ENCODE assay signal across 16 cellular contexts in the genomic region with DNA sequence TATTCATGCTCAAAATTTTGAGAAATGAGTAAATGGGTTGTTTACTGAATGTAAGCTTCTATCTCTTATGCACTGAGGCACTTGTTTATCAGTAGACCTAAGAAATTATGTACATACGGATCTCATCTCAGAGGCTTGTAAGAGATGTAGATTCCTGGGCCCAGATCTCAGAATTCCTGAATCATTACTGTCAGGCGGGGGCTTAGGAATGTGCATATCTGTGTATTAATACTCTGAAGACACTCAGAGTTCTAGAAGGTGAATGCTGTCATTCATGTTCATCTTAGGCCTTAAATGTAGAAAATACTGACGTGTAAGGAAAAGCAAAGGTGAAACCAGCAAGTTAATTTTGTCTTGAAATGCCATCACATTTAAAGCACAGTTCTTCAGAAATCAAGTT.
DNase-seq lines count a peak whose midpoint lies in the region; ATAC-seq, FAIRE-seq and TF ChIP-seq lines count a peak whose summit lies in the region.
"Had no signal": no experiment of that assay in that cellular context is flagged by ENCODE, and none has a peak within 500 bp of the region (broad histone marks: within the 10 kb centered on the region; RNA-seq: fewer than 3 reads in every experiment).

No MANE protein-coding gene starts in this region.

- DNase-seq in EL (peak; percentile 82), RWPE2 (ENCODE audit: low spot score) (no peak), fibroblast of mammary gland (ENCODE audit: low read depth) (peak; percentile 38), psoas muscle (no peak), NCI-H510A treated with DMSO at 0.1 percent for 48 hours (lab: John Stamatoyannopoulos, UW) (no peak), pancreas (no peak), NCI-H2227 (lab: John Stamatoyannopoulos, UW; ENCODE audit: unreplicated experiment) (no peak), SHP77 (lab: John Stamatoyannopoulos, UW) (no peak)
- DNase-seq: activated T-cell treated with anti-CD3 and anti-CD28 coated beads, Interleukin-2, amount 50 U/mL, for 1 hour; anterior cingulate cortex; heart right ventricle; KBM-7; NCI-H1930; NK-92 treated with Interleukin-12 subunit alpha and Interleukin-12 subunit beta, amount 100 ng/mL, for 24 hours had no signal

- H3K27me3 ChIP-seq in RWPE2 (ENCODE audit: insufficient read depth, poor library complexity, severe bottlenecking) (no peaks in the 10 kb centered on the region), psoas muscle (ENCODE audit: insufficient read depth in 3 of 3, low read length in 2 of 3) (no peaks in the 10 kb centered on the region), pancreas (no peaks in the 10 kb centered on the region)
- H3K27me3 ChIP-seq: heart right ventricle had no signal

- 86 to 96% (median 94%) methylated on average over 3 of the region's 3 CpGs for WGBS in psoas muscle, 3 donors
- 83 to 90% methylated on average over 3 of the region's 3 CpGs for WGBS in pancreas, 2 donors

- intact Hi-C loops in psoas muscle (cut with DNase I): no loop called here
- intact Hi-C loops in pancreas (cut with DNase I): no loop called here

- H3K9me3 ChIP-seq in RWPE2 (ENCODE audit: severe bottlenecking) (no peaks in the 10 kb centered on the region), psoas muscle (no peaks in the 10 kb centered on the region), pancreas (no peaks in the 10 kb centered on the region)

- TF ChIP-seq CTCF in RWPE2 (IDR thresholded peaks at IDR 0.05; ENCODE audit: poor library complexity, severe bottlenecking): no peak
- TF ChIP-seq CTCF in fibroblast of mammary gland (conservative IDR thresholded peaks at IDR 0.05; ENCODE audit: control insufficient read depth, insufficient read depth, low read depth, low read length): no peak
- no peak for TF ChIP-seq CTCF in psoas muscle (IDR thresholded peaks at IDR 0.05)
- no peak for TF ChIP-seq CTCF in pancreas (IDR thresholded peaks at IDR 0.05)

- H3K27ac ChIP-seq in RWPE2 (ENCODE audit: poor library complexity, severe bottlenecking): peak overlapping the region; percentile 73
- peak overlapping the region; percentile 62 for H3K27ac ChIP-seq in psoas muscle
- no peak overlapping the region for H3K27ac ChIP-seq in pancreas
- H3K27ac ChIP-seq: parathyroid adenoma had no signal

- FAIRE-seq in pancreas (lab: Jason Lieb, UNC): no peak

- H3K4me3 ChIP-seq in RWPE2 (ENCODE audit: severe bottlenecking) (no peak overlapping the region), fibroblast of mammary gland (ENCODE audit: control insufficient read depth, low read depth, low read length) (no peak overlapping the region), psoas muscle (no peak overlapping the region), pancreas (no peak overlapping the region)
- H3K4me3 ChIP-seq: heart right ventricle had no signal

- no peaks in the 10 kb centered on the region for H3K36me3 ChIP-seq in RWPE2 (ENCODE audit: low read depth)
- H3K36me3 ChIP-seq in psoas muscle (ENCODE audit: insufficient read depth in 1 of 2, low read depth in 1 of 2): no peaks in the 10 kb centered on the region
- no peaks in the 10 kb centered on the region for H3K36me3 ChIP-seq in pancreas
- H3K36me3 ChIP-seq: heart right ventricle had no signal

- peak; percentile 54 for ATAC-seq in RWPE2 (ENCODE audit: low read depth)
- no peak for ATAC-seq in psoas muscle
- no peak for ATAC-seq in pancreas
- ATAC-seq: stimulated activated effector memory CD8-positive, alpha-beta T cell treated with anti-CD3 and anti-CD28 coated beads, Interleukin-12 subunit alpha, Interleukin-12 subunit beta, amount 100 ng/mL, for 72 hours had no signal

- H3K4me1 ChIP-seq in RWPE2 (ENCODE audit: insufficient read depth, poor library complexity, severe bottlenecking): peaks cover 45% of the 10 kb centered on the region
- H3K4me1 ChIP-seq in psoas muscle: peaks cover 41% of the 10 kb centered on the region
- no peaks in the 10 kb centered on the region for H3K4me1 ChIP-seq in pancreas

Comparison
In these comparisons a context has a peak if more than half of its experiments do, and no peak if none do; other contexts are left out.
1. DNase-seq: peak in EL (single experiment) and fibroblast of mammary gland (single experiment); none in RWPE2 (single experiment), psoas muscle (0 of 2), NCI-H510A treated with DMSO at 0.1 percent for 48 hours (single experiment), pancreas (0 of 6), NCI-H2227 (single experiment) and SHP77 (0 of 2).
2. H3K27ac ChIP-seq: peak in RWPE2 (single experiment) and psoas muscle (single experiment); none in pancreas (0 of 4).